20 cellular contexts compared by ENCODE assay signal in genomic region chr3:96319176-96319575, GRCh38.
A peak's percentile ranks its signal among the peaks of the same experiment; 100 is the strongest.
DNase-seq lines count a peak whose midpoint lies in the region; ATAC-seq and TF ChIP-seq lines count a peak whose summit lies in the region.
"Had no signal": no experiment of that assay in that cellular context is flagged by ENCODE, and none has a peak within 500 bp of the region (broad histone marks: within the 10 kb centered on the region; RNA-seq: fewer than 3 reads in every experiment).

No MANE protein-coding gene starts in this region.

- 0% methylated on average over 1 of the region's 1 CpG for WGBS in mammary epithelial cell (ENCODE audit: low coverage, missing lambda C conversion rate)
- WGBS in smooth muscle cell (ENCODE audit: low lambda C conversion rate) = 21% methylated on average over 1 of the region's 1 CpG
- 84 to 100% methylated on average over 1 of the region's 1 CpG for WGBS in endodermal cell (ENCODE audit: insufficient coverage in 1 of 2, insufficient read length in 1 of 2), 2 experiments

- H4K20me1 ChIP-seq in mammary epithelial cell (ENCODE audit: insufficient read depth, low read length) = no peaks in the 10 kb centered on the region
- H4K20me1 ChIP-seq in smooth muscle cell (ENCODE audit: low read depth) = no peaks in the 10 kb centered on the region

- H3K27ac ChIP-seq in mammary epithelial cell (ENCODE audit: insufficient read depth, low read depth, low read length) (no peak overlapping the region), smooth muscle cell (ENCODE audit: low read depth) (no peak overlapping the region), endodermal cell (ENCODE audit: low read depth, low read length) (no peak overlapping the region)

- H3K9ac ChIP-seq in mammary epithelial cell (ENCODE audit: insufficient read depth, low read length) (no peak overlapping the region), smooth muscle cell (ENCODE audit: low read depth) (no peak overlapping the region), endodermal cell (ENCODE audit: extremely low read depth, low read length, poor library complexity, severe bottlenecking) (no peak overlapping the region)

- H3K27me3 Mint-ChIP-seq in MCF 10A (ENCODE audit: insufficient read depth, unreplicated experiment) (no peaks in the 10 kb centered on the region), endodermal cell (ENCODE audit: insufficient read depth) (no peaks in the 10 kb centered on the region)

- H3K36me3 Mint-ChIP-seq in MCF 10A (ENCODE audit: insufficient read depth, unreplicated experiment) (no peaks in the 10 kb centered on the region), endodermal cell (ENCODE audit: low read depth) (no peaks in the 10 kb centered on the region)
- H3K36me3 Mint-ChIP-seq: CD14-positive monocyte had no signal

- H3K9me3 ChIP-seq in mammary epithelial cell (replicated peaks; ENCODE audit: insufficient read depth, low read length) (no peaks in the 10 kb centered on the region), smooth muscle cell (replicated peaks; ENCODE audit: low read depth) (no peaks in the 10 kb centered on the region), endodermal cell (ENCODE audit: control insufficient read depth, low read length) (no peaks in the 10 kb centered on the region)
- H3K9me3 ChIP-seq: Caco-2 had no signal

- no peaks in the 10 kb centered on the region for H3F3A ChIP-seq in smooth muscle cell (ENCODE audit: low read depth)

- in situ Hi-C loops in mammary epithelial cell (cut with MboI; ENCODE audit: low sequenced_read_pairs in 2 of 2) = no loop called here

- no peak for ATAC-seq in left ventricle myocardium superior
- ATAC-seq: GM12878 had no signal

- no peak overlapping the region for H2AFZ ChIP-seq in mammary epithelial cell (ENCODE audit: low read depth, low read length)
- peak overlapping the region; percentile 27 for H2AFZ ChIP-seq in smooth muscle cell (ENCODE audit: low read depth)

- H3K4me2 ChIP-seq in mammary epithelial cell (ENCODE audit: insufficient read depth, low read depth, low read length) (no peak overlapping the region), smooth muscle cell (no peak overlapping the region)

- H3K27me3 ChIP-seq in mammary epithelial cell (ENCODE audit: insufficient read depth, low read length) (no peaks in the 10 kb centered on the region), smooth muscle cell (ENCODE audit: low read depth) (no peaks in the 10 kb centered on the region), endodermal cell (ENCODE audit: control insufficient read depth, insufficient read depth, low read length, poor library complexity, severe bottlenecking) (no peaks in the 10 kb centered on the region)

- CTCF ChIA-PET in MCF 10A (lab: Yijun Ruan, JAX) (interaction anchor here (0.6 kb wide), 1 partner anchor 138 kb away, joined by 3 read pairs; no protein-coding TSS in a partner anchor), mammary epithelial cell (lab: Charles Lee; ENCODE audit: low non-redundant PET) (no interaction called here)

- intact Hi-C loops in MCF 10A (cut with micrococcal nuclease) = no loop called here
- intact Hi-C loops in mammary epithelial cell (cut with micrococcal nuclease) = no loop called here
- intact Hi-C loops in left ventricle myocardium superior (cut with micrococcal nuclease) = no loop called here

- no peaks in the 10 kb centered on the region for H3K79me2 ChIP-seq in mammary epithelial cell (ENCODE audit: insufficient read depth, low read length)
- H3K79me2 ChIP-seq in smooth muscle cell (ENCODE audit: low read depth) = no peaks in the 10 kb centered on the region

- dilution Hi-C loops in mammary epithelial cell (cut with HindIII; ENCODE audit: low sequenced_read_pairs) = no loop called here

- POLR2A ChIA-PET in MCF 10A (lab: Yijun Ruan, JAX) = no interaction called here

- no peak for TF ChIP-seq CTCF in MCF 10A (IDR thresholded peaks at IDR 0.05; ENCODE audit: unreplicated experiment)
- TF ChIP-seq CTCF in mammary epithelial cell (conservative IDR thresholded peaks at IDR 0.05 in 1 of 2, IDR thresholded peaks at IDR 0.05 in 1 of 2; ENCODE audit: extremely low read depth in 1 of 2, insufficient read depth in 1 of 2, low read depth in 1 of 2, low read length in 2 of 2) = no peak
- TF ChIP-seq CTCF in epithelial cell of esophagus (IDR thresholded peaks at IDR 0.05; ENCODE audit: insufficient read depth, low read depth, low read length, missing control alignments) = no peak
- TF ChIP-seq CTCF in smooth muscle cell (IDR thresholded peaks at IDR 0.05; ENCODE audit: borderline replicate concordance, insufficient read depth, poor library complexity, severe bottlenecking) = no peak
- no peak for TF ChIP-seq CTCF in endodermal cell (conservative IDR thresholded peaks at IDR 0.05)

- H3K4me1 Mint-ChIP-seq in MCF 10A (ENCODE audit: insufficient read depth, unreplicated experiment) (no peaks in the 10 kb centered on the region), endodermal cell (no peaks in the 10 kb centered on the region)
- H3K4me1 Mint-ChIP-seq: CD14-positive monocyte had no signal

- DNase-seq in MCF 10A (ENCODE audit: unreplicated experiment) (peak; percentile 3), mammary epithelial cell (no peak), NCI-H524 (lab: John Stamatoyannopoulos, UW) (peak; percentile 60 to 89), epithelial cell of esophagus (ENCODE audit: low read depth) (peak; percentile 2), smooth muscle cell (lab: John Stamatoyannopoulos, UW; ENCODE audit: unreplicated experiment) (no peak), left ventricle myocardium superior (no peak), NCI-H2029 (lab: John Stamatoyannopoulos, UW) (no peak), endodermal cell (no peak)
- DNase-seq: Caco-2; DND-41; GDM1; GOT3; MV-4-11; NCI-H146; NCI-H2081 treated with DMSO at 0.1 percent for 48 hours; NK-92 treated with Interleukin-12 subunit alpha and Interleukin-12 subunit beta, amount 100 ng/mL, for 24 hours; SHP77 treated with DMSO at 0.1 percent for 48 hours had no signal

- no peak overlapping the region for H3K4me3 ChIP-seq in mammary epithelial cell (replicated peaks in 1 of 3; ENCODE audit: insufficient read depth in 1 of 3, low read depth in 2 of 3, low read length in 3 of 3)
- no peak overlapping the region for H3K4me3 ChIP-seq in epithelial cell of esophagus (ENCODE audit: low read length)
- H3K4me3 ChIP-seq in smooth muscle cell = no peak overlapping the region
- H3K4me3 ChIP-seq in endodermal cell (ENCODE audit: low read length) = no peak overlapping the region
- H3K4me3 ChIP-seq: GM12878 had no signal

- H3K9me3 Mint-ChIP-seq in MCF 10A (ENCODE audit: unreplicated experiment) (peaks cover 8% of the 10 kb centered on the region), endodermal cell (no peaks in the 10 kb centered on the region)

- no peak overlapping the region for H3K4me3 Mint-ChIP-seq in MCF 10A (ENCODE audit: unreplicated experiment)
- H3K4me3 Mint-ChIP-seq in endodermal cell = no peak overlapping the region
- H3K4me3 Mint-ChIP-seq: CD14-positive monocyte; T-helper 1 cell treated with Interleukin-12 subunit alpha and Interleukin-12 subunit beta and Interleukin-4 antibody, amounts not matched to agents 30 μg/mL and 1 μg/mL, for 36 hours had no signal

- H3K27ac Mint-ChIP-seq in MCF 10A (ENCODE audit: low read depth, unreplicated experiment) = no peak overlapping the region
- no peak overlapping the region for H3K27ac Mint-ChIP-seq in endodermal cell
- H3K27ac Mint-ChIP-seq: CD14-positive monocyte; T-helper 1 cell treated with Interleukin-12 subunit alpha and Interleukin-12 subunit beta and Interleukin-4 antibody, amounts not matched to agents 30 μg/mL and 1 μg/mL, for 36 hours had no signal

- no peaks in the 10 kb centered on the region for H3K4me1 ChIP-seq in mammary epithelial cell (ENCODE audit: insufficient read depth, low read length)
- no peaks in the 10 kb centered on the region for H3K4me1 ChIP-seq in smooth muscle cell (ENCODE audit: low read depth)
- H3K4me1 ChIP-seq in endodermal cell (ENCODE audit: control insufficient read depth, insufficient read depth, low read length) = no peaks in the 10 kb centered on the region
- H3K4me1 ChIP-seq: Caco-2 had no signal

- H3K36me3 ChIP-seq in mammary epithelial cell (ENCODE audit: insufficient read depth, low read length) (no peaks in the 10 kb centered on the region), smooth muscle cell (ENCODE audit: low read depth) (no peaks in the 10 kb centered on the region), endodermal cell (ENCODE audit: control insufficient read depth, insufficient read depth, low read length) (no peaks in the 10 kb centered on the region)

- BruUV-seq in MCF 10A (replicated peaks; lab: Mats Ljungman, UMichigan) = no TSS peak
- BruUV-seq in mammary epithelial cell (replicated peaks; lab: Mats Ljungman, UMichigan) = no TSS peak

Comparison
In these comparisons a context has a peak if more than half of its experiments do, and no peak if none do; other contexts are left out.
1. DNase-seq: peak in MCF 10A (single experiment), NCI-H524 (2 of 2) and epithelial cell of esophagus (single experiment); none in mammary epithelial cell (single experiment), smooth muscle cell (single experiment), left ventricle myocardium superior (single experiment), NCI-H2029 (single experiment) and endodermal cell (single experiment).